Comparison of ENCODE assay signal across 28 cellular contexts in the genomic region with DNA sequence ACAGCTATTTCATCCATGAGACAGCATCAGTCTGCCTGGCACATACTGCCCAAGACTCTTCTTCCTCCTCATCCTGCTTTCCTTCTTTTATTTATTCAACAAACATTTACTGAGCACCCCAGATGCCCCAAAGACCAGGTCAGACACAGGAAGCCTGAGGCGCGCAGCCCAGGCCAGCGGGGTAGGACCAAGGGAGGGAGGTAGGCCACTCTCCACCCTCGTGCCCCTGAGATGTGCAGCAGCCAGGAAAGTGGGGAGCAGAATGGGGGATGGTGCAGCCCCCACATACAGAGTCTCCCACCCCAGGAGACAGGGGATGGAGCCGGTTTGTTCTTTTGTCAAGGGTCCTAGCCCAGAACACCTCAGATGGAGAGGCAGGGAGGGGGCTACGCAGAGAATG. TPM values are rescaled to one million over a fixed set of nuclear protein-coding genes. Genes with fewer than 3 reads are reported as not detected.
"Had no signal": no experiment of that assay in that cellular context is flagged by ENCODE, and none has a peak within 500 bp of the region (broad histone marks: within the 10 kb centered on the region; RNA-seq: fewer than 3 reads in every experiment).

No MANE protein-coding gene starts in this region.

- H3K36me3 Mint-ChIP-seq: activated naive CD4-positive, alpha-beta T cell treated with anti-CD3 and anti-CD28 coated beads, Interleukin-2, amount 50 U/mL, for 24 hours had no signal

- DNase-seq: activated CD8-positive, alpha-beta T cell treated with anti-CD3 and anti-CD28 coated beads for 36 hours; activated gamma-delta T cell; activated naive CD4-positive, alpha-beta T cell treated with Interleukin-2 at 50 U/mL for 16 hours; activated T-cell treated with anti-CD3 and anti-CD28 coated beads, Interleukin-2, amount 50 U/mL, for 24 hours; adrenal gland; body of pancreas; MM.1S; MV-4-11; NCI-H1092 treated with DMSO at 0.1 percent for 48 hours; NCI-H1417; NCI-H187 treated with DMSO at 0.1 percent for 48 hours; NCI-H2081; NCI-H226; NCI-H446 treated with DMSO at 0.1 percent for 48 hours; NCI-H524 treated with DMSO at 0.1 percent for 48 hours; SHP77; SJCRH30 had no signal

- H3K27ac Mint-ChIP-seq: activated CD8-positive, alpha-beta T cell treated with anti-CD3 and anti-CD28 coated beads for 36 hours; activated T-helper 2 cell treated with anti-CD3 and anti-CD28 coated beads, Interferon-gamma antibody, Interleukin-2, Interleukin-4, amounts not matched to agents 10 μg/mL and 5 μg/mL and 100 μg/mL, durations not matched to agents 14 hours and 24 hours and 36 hours; T-helper 2 cell treated with Interferon-gamma antibody and Interleukin-4, amounts not matched to agents 5 μg/mL and 100 μg/mL, for 36 hours had no signal

- H3K27ac ChIP-seq: adrenal gland, body of pancreas, breast epithelium, KMS-11, SJCRH30, SK-N-MC had no signal

- H3K27me3 ChIP-seq: adrenal gland, body of pancreas, breast epithelium, SJCRH30 had no signal

- H3K9me3 Mint-ChIP-seq: activated naive CD4-positive, alpha-beta T cell treated with anti-CD3 and anti-CD28 coated beads, Interleukin-2, amount 50 U/mL, for 24 hours had no signal

- H3K9ac ChIP-seq: KMS-11 had no signal

- ATAC-seq: activated CD8-positive, alpha-beta T cell treated with anti-CD3 and anti-CD28 coated beads for 36 hours; body of pancreas; Panc1 had no signal

- H3K4me2 ChIP-seq: KMS-11 had no signal

- H3K36me3 ChIP-seq: adrenal gland, breast epithelium, SJCRH30 had no signal

- H3K4me1 ChIP-seq: adrenal gland, body of pancreas, breast epithelium, SJCRH30 had no signal

- H3K4me3 Mint-ChIP-seq: activated CD8-positive, alpha-beta T cell treated with anti-CD3 and anti-CD28 coated beads for 36 hours; activated naive CD4-positive, alpha-beta T cell treated with anti-CD3 and anti-CD28 coated beads, Interleukin-2, amount 50 U/mL, for 24 hours; activated T-cell treated with anti-CD3 and anti-CD28 coated beads, Interleukin-2, amount 50 U/mL, for 24 hours; T-helper 2 cell treated with Interferon-gamma antibody and Interleukin-4, amounts not matched to agents 5 μg/mL and 100 μg/mL, for 36 hours had no signal

- H3K4me3 ChIP-seq: adrenal gland, body of pancreas, breast epithelium, SJCRH30, SK-N-MC had no signal

- H3K27me3 Mint-ChIP-seq: activated CD8-positive, alpha-beta T cell treated with anti-CD3 and anti-CD28 coated beads for 36 hours; activated naive CD4-positive, alpha-beta T cell treated with anti-CD3 and anti-CD28 coated beads, Interleukin-2, amount 50 U/mL, for 24 hours; activated T-cell treated with anti-CD3 and anti-CD28 coated beads, Interleukin-2, amount 50 U/mL, for 24 hours had no signal

- H3K9me3 ChIP-seq: adrenal gland, body of pancreas, SJCRH30 had no signal

RNA-seq across cellular contexts. Expression of gene IL2RB, which starts 4.2 kb away (rescaled TPM):
- total RNA-seq: LHCN-M2, RPMI7951 had no signal

RNA-seq across cellular contexts. Expression of gene TMPRSS6, which starts 44.4 kb away (rescaled TPM):
- total RNA-seq: astrocyte, cardiac septum, LHCN-M2, RPMI7951, SJCRH30 had no signal

RNA-seq across cellular contexts. Expression of gene SSTR3, which starts 58.4 kb away (rescaled TPM):
- total RNA-seq: astrocyte, breast epithelium, cardiac septum, LHCN-M2, RPMI7951, SJCRH30 had no signal
